8 cellular contexts compared by ENCODE assay signal in genomic region chr3:32392530-32393302, GRCh38. TPM values are rescaled to one million over a fixed set of nuclear protein-coding genes. Genes with fewer than 3 reads are reported as not detected.
A peak's percentile ranks its signal among the peaks of the same experiment; 100 is the strongest.
DNase-seq lines count a peak whose midpoint lies in the region; ATAC-seq, FAIRE-seq and TF ChIP-seq lines count a peak whose summit lies in the region.

No MANE protein-coding gene starts in this region.

- intact Hi-C loops in endothelial cell of umbilical vein (cut with micrococcal nuclease): loop anchor here (1.0 to 5.0 kb wide), 3 partner anchors 30 to 270 kb away; partner anchors contain the start of gene DYNC1LI1

- POLR2A ChIA-PET in AG04449 (lab: Yijun Ruan, JAX) (interaction anchor here (1.2 kb wide), 1 partner anchor 101 kb away, joined by 3 read pairs; no protein-coding TSS in a partner anchor), endothelial cell of umbilical vein (lab: Charles Lee) (no interaction called here)

- peak overlapping the region; percentile 77 for H3K27ac ChIP-seq in endothelial cell of umbilical vein (ENCODE audit: insufficient read depth, low read depth, low read length)
- H3K27ac ChIP-seq in muscle layer of colon (ENCODE audit: low read depth, low read length): peak overlapping the region; percentile 68

- ATAC-seq in GM19452 (IDR thresholded peaks at IDR 0.05; ENCODE audit: unreplicated experiment): no peak

- H3K9ac ChIP-seq in endothelial cell of umbilical vein (replicated peaks; ENCODE audit: extremely low read depth, insufficient read depth, low read length) (peak overlapping the region; percentile 95), muscle layer of colon (ENCODE audit: low read length) (no peak overlapping the region)

- no peaks in the 10 kb centered on the region for H3K9me3 ChIP-seq in endothelial cell of umbilical vein (replicated peaks; ENCODE audit: control insufficient read depth, insufficient read depth, low read length)
- no peaks in the 10 kb centered on the region for H3K9me3 ChIP-seq in muscle layer of colon (ENCODE audit: low read length)

- peak overlapping the region; percentile 74 for H3K4me3 ChIP-seq in AG04449 (ENCODE audit: low read depth, low read length)
- peak overlapping the region; percentile 73 for H3K4me3 ChIP-seq in HFF-Myc (replicated peaks; ENCODE audit: low read depth, low read length)
- H3K4me3 ChIP-seq in endothelial cell of umbilical vein (replicated peaks in 1 of 3; ENCODE audit: insufficient read depth in 1 of 3, low read depth in 1 of 3, low read length in 3 of 3): peak overlapping the region; percentile 67 to 94 (median 82)
- peak overlapping the region; percentile 59 to 68 for H3K4me3 ChIP-seq in muscle layer of colon (ENCODE audit: low read depth in 1 of 2, low read length in 2 of 2)

- CTCF ChIA-PET in AG04449 (lab: Yijun Ruan, JAX): interaction anchor here (1.8 to 3.4 kb wide), 3 partner anchors 17 to 95 kb away, joined by 5 to 41 read pairs (median 17); no protein-coding TSS in a partner anchor
- CTCF ChIA-PET in endothelial cell of umbilical vein (lab: Charles Lee): interaction anchor here (1.0 to 3.4 kb wide), 4 partner anchors 16 to 75 kb away, joined by 3 to 31 read pairs (median 10); no protein-coding TSS in a partner anchor

- TF ChIP-seq CTCF in AG04449 (IDR thresholded peaks at IDR 0.05; ENCODE audit: insufficient read depth, low read length, missing control alignments) (no peak), HFF-Myc (IDR thresholded peaks at IDR 0.05; ENCODE audit: low read depth, low read length, missing control alignments) (no peak), endothelial cell of umbilical vein (IDR thresholded peaks at IDR 0.05; ENCODE audit: extremely low read depth in 1 of 2, insufficient read depth in 1 of 2, low read depth in 1 of 2, low read length in 2 of 2) (no peak)

- H3K4me1 ChIP-seq in endothelial cell of umbilical vein (ENCODE audit: control insufficient read depth, extremely low read depth, insufficient read depth, low read length) (peaks cover 14% of the 10 kb centered on the region), muscle layer of colon (ENCODE audit: insufficient read depth, low read length) (peaks cover 5% of the 10 kb centered on the region)

- H3K27me3 ChIP-seq in endothelial cell of umbilical vein (ENCODE audit: control insufficient read depth in 2 of 2, insufficient read depth in 2 of 2, low read length in 2 of 2) (no peaks in the 10 kb centered on the region), muscle layer of colon (ENCODE audit: control insufficient read depth in 1 of 2, insufficient read depth in 2 of 2, low read length in 2 of 2) (no peaks in the 10 kb centered on the region)

- H2AFZ ChIP-seq in endothelial cell of umbilical vein (ENCODE audit: low read depth, low read length): peak overlapping the region; percentile 81

- peaks cover 52% of the 10 kb centered on the region for H3K79me2 ChIP-seq in endothelial cell of umbilical vein (ENCODE audit: control insufficient read depth, insufficient read depth, low read length)

- FAIRE-seq in endothelial cell of umbilical vein (lab: Jason Lieb, UNC) (peak; percentile 76), urothelium cell line (lab: Jason Lieb, UNC) (peak; percentile 20)

- H3K4me2 ChIP-seq in endothelial cell of umbilical vein (ENCODE audit: insufficient read depth, low read length): peak overlapping the region; percentile 91

- TF ChIP-seq POLR2A in endothelial cell of umbilical vein (IDR thresholded peaks at IDR 0.05; ENCODE audit: low read depth, low read length): no peak

- no peaks in the 10 kb centered on the region for H4K20me1 ChIP-seq in endothelial cell of umbilical vein (replicated peaks; ENCODE audit: control insufficient read depth, extremely low read depth, insufficient read depth, low read length)

- BruUV-seq in endothelial cell of umbilical vein (replicated peaks; lab: Mats Ljungman, UMichigan): no TSS peak

- no peak for DNase-seq in AG04449 (ENCODE audit: low read depth, low spot score)
- no peak for DNase-seq in HFF-Myc (ENCODE audit: extremely low read depth, low read depth)
- DNase-seq in activated CD4-positive, alpha-beta T cell treated with anti-CD3 and anti-CD28 coated beads for 48 hours: peak; percentile 46
- peak; percentile 69 for DNase-seq in endothelial cell of umbilical vein (ENCODE audit: low read depth, low spot score)
- peak; percentile 44 for DNase-seq in urothelium cell line (ENCODE audit: low spot score)
- no peak for DNase-seq in NCI-H510A (lab: John Stamatoyannopoulos, UW)

- no peaks in the 10 kb centered on the region for H3K36me3 ChIP-seq in endothelial cell of umbilical vein (ENCODE audit: control insufficient read depth in 2 of 2, extremely low read depth in 1 of 2, insufficient read depth in 2 of 2, low read length in 2 of 2)
- H3K36me3 ChIP-seq in muscle layer of colon (ENCODE audit: insufficient read depth, low read length): no peaks in the 10 kb centered on the region

- no peaks in the 10 kb centered on the region for H3K9me1 ChIP-seq in endothelial cell of umbilical vein (replicated peaks; ENCODE audit: control insufficient read depth, extremely low read depth, insufficient read depth, low read length)

- dilution Hi-C loops in endothelial cell of umbilical vein (cut with MboI; ENCODE audit: extremely low pct_ligation_motif_present, low sequenced_read_pairs): no loop called here

TF ChIP-seq in endothelial cell of umbilical vein, 7 proteins besides CTCF, POLR2A, EP300 and RAD21:
- TF ChIP-seq JUN (IDR thresholded peaks at IDR 0.05; ENCODE audit: borderline replicate concordance, insufficient read depth, insufficient read length, low read depth) (no peak), MAX (IDR thresholded peaks at IDR 0.05; ENCODE audit: insufficient read depth, insufficient read length) (no peak), EZH2 (IDR thresholded peaks at IDR 0.05; ENCODE audit: borderline replicate concordance, low read depth, low read length, severe bottlenecking) (no peak), GATA2 (IDR thresholded peaks at IDR 0.05; ENCODE audit: insufficient read depth, insufficient read length, low read depth, low read length) (no peak), MYC (IDR thresholded peaks at IDR 0.05; ENCODE audit: low read depth, low read length) (no peak), POLR2AphosphoS5 (IDR thresholded peaks at IDR 0.05; ENCODE audit: insufficient read depth, low read depth, low read length) (no peak), FOS (IDR thresholded peaks at IDR 0.05; ENCODE audit: borderline replicate concordance, insufficient read depth, low read length) (no peak)

RNA-seq across cellular contexts. Expression of gene CMTM7, which starts 1.1 kb away (rescaled TPM):
- total RNA-seq in endothelial cell of umbilical vein: 44.7 and 47.1 TPM in 2 replicates
- 88.5 and 102 TPM in 2 replicates for polyA plus RNA-seq in endothelial cell of umbilical vein
- 57.7 and 60.0 TPM in 2 replicates for polyA plus RNA-seq in endothelial cell of umbilical vein (2011; cell fraction: cytosol; rRNA removed)
- 47.1 and 64.0 TPM in 2 replicates for polyA plus RNA-seq in endothelial cell of umbilical vein (2011; cell fraction: nucleus; rRNA removed)
- 39.5 and 43.8 TPM in 2 replicates for polyA plus RNA-seq in endothelial cell of umbilical vein (2012)
- 38.6 and 44.4 TPM in 2 replicates for polyA minus RNA-seq in endothelial cell of umbilical vein
- not detected for polyA minus RNA-seq in endothelial cell of umbilical vein (2011; cell fraction: cytosol; rRNA and poly(A)+ RNA removed)
- 25.1 and 31.4 TPM in 2 replicates for polyA minus RNA-seq in endothelial cell of umbilical vein (2011; cell fraction: nucleus; rRNA and poly(A)+ RNA removed)

Comparison
In these comparisons a context has a peak if more than half of its experiments do, and no peak if none do; other contexts are left out.
1. DNase-seq: peak in activated CD4-positive, alpha-beta T cell treated with anti-CD3 and anti-CD28 coated beads for 48 hours (single experiment), endothelial cell of umbilical vein (single experiment) and urothelium cell line (single experiment); none in AG04449 (single experiment), HFF-Myc (single experiment) and NCI-H510A (single experiment).
2. Peak in every context shown above with its lines, with median percentiles within 50 percentile points of each other: H3K4me3 ChIP-seq.